ENCODE assay signal across 22 cellular contexts in the genomic region with DNA sequence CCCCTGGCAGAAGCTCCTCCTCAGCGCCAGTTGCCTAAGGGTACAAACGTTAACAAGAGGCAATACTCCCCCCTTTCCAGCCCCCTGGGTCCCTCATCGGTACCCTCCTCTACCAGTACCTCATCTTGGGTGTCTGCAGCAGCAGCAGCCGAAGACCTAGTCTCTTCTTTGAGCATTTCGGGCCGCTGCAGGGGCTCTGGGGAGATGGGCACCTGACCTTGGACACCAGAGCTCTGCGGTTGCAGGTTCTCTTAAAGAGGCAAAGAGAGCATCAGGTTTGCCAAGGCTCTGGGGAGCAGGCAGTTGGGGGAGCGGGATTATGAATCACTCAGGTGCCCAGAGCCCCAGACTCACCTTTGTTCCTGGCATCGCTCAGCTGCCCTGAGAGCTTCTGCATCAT. TPM values are rescaled to one million over a fixed set of nuclear protein-coding genes. Genes with fewer than 3 reads are reported as not detected.
DNase-seq lines count a peak whose midpoint lies in the region; ATAC-seq, FAIRE-seq and TF ChIP-seq lines count a peak whose summit lies in the region.
"Had no signal": no experiment of that assay in that cellular context is flagged by ENCODE, and none has a peak within 500 bp of the region (broad histone marks: within the 10 kb centered on the region; RNA-seq: fewer than 3 reads in every experiment).

No MANE protein-coding gene starts in this region.

- POLR2A ChIA-PET in CD4-positive, alpha-beta T cell (lab: Charles Lee): interaction anchor here (1.0 to 5.6 kb wide), 2 partner anchors 8 to 26 kb away, joined by 6 to 92 read pairs; a partner anchor contains a TSS

- TF ChIP-seq CTCF in CD4-positive, alpha-beta T cell (IDR thresholded peaks at IDR 0.05): no peak
- TF ChIP-seq CTCF in astrocyte (IDR thresholded peaks at IDR 0.05; ENCODE audit: insufficient read depth, low read depth, low read length): no peak
- no peak for TF ChIP-seq CTCF in osteoblast (IDR thresholded peaks at IDR 0.05; ENCODE audit: extremely low read depth, low read depth, low read length)
- no peak for TF ChIP-seq CTCF in GM13977 (IDR thresholded peaks at IDR 0.05; ENCODE audit: extremely low read depth, insufficient read depth, missing control alignments)

- peak overlapping the region in 3 of 11 experiments; percentile 95 to 99 (median 96); a peak in 3 of 22 replicates for H3K4me2 ChIP-seq in BLaER1 treated with 17β-estradiol and CSF1 and Interleukin-3, amounts not matched to agents 10 nM and 100 nM
- H3K4me2 ChIP-seq in astrocyte (ENCODE audit: low read length) (no peak overlapping the region), osteoblast (ENCODE audit: insufficient read depth, low read length) (no peak overlapping the region)
- H3K4me2 ChIP-seq: KMS-11 had no signal

- intact Hi-C loops in CD4-positive, alpha-beta T cell (cut with DNase I, micrococcal nuclease): loop anchor here in 1 of 2 experiments (5.0 kb wide), 1 partner anchor 78 kb away; a partner anchor contains a TSS

- H3K79me2 ChIP-seq in astrocyte (ENCODE audit: insufficient read depth, low read length) (peaks cover 12% of the 10 kb centered on the region), osteoblast (ENCODE audit: insufficient read depth, low read length) (peaks cover 18% of the 10 kb centered on the region)

- FAIRE-seq in astrocyte (lab: Jason Lieb, UNC): no peak

- no peak overlapping the region for H3K4me3 ChIP-seq in BLaER1 treated with 17β-estradiol and CSF1 and Interleukin-3, amounts not matched to agents 10 nM and 100 nM
- no peak overlapping the region for H3K4me3 ChIP-seq in astrocyte (ENCODE audit: insufficient read depth, low read depth, low read length)
- no peak overlapping the region for H3K4me3 ChIP-seq in osteoblast (ENCODE audit: insufficient read depth, low read length)
- H3K4me3 ChIP-seq: GM23248 had no signal

- peaks cover 19 to 54% (median 32%) of the 10 kb centered on the region in 11 experiments for H3K36me3 ChIP-seq in BLaER1 treated with 17β-estradiol and CSF1 and Interleukin-3, amounts not matched to agents 10 nM and 100 nM
- no peaks in the 10 kb centered on the region for H3K36me3 ChIP-seq in astrocyte (ENCODE audit: insufficient read depth, low read length)
- peaks cover 10% of the 10 kb centered on the region for H3K36me3 ChIP-seq in osteoblast (ENCODE audit: insufficient read depth, low read length)

- no peak overlapping the region for H3K27ac ChIP-seq in BLaER1 treated with 17β-estradiol and CSF1 and Interleukin-3, amounts not matched to agents 10 nM and 100 nM
- no peak overlapping the region for H3K27ac ChIP-seq in CD4-positive, alpha-beta T cell (ENCODE audit: low read depth, low read length)
- no peak overlapping the region for H3K27ac ChIP-seq in astrocyte (ENCODE audit: low read depth, low read length)
- no peak overlapping the region for H3K27ac ChIP-seq in osteoblast (ENCODE audit: low read depth, low read length)
- H3K27ac ChIP-seq: GM23248, KMS-11 had no signal

- no peak for ATAC-seq in CD4-positive, alpha-beta T cell (ENCODE audit: poor library complexity)
- ATAC-seq in HG02973 (IDR thresholded peaks at IDR 0.05; ENCODE audit: unreplicated experiment): no peak

- peaks cover 30 to 46% (median 34%) of the 10 kb centered on the region in 10 experiments for H3K4me1 ChIP-seq in BLaER1 treated with 17β-estradiol and CSF1 and Interleukin-3, amounts not matched to agents 10 nM and 100 nM
- H3K4me1 ChIP-seq in astrocyte (ENCODE audit: insufficient read depth, low read length) (peaks cover 26% of the 10 kb centered on the region), osteoblast (ENCODE audit: insufficient read depth, low read length) (peaks cover 29% of the 10 kb centered on the region)

- in situ Hi-C loops in GM13977 (cut with MboI; ENCODE audit: low pct_unique_long_range_greater_than_20kb, low sequenced_read_pairs, unreplicated experiment): no loop called here

- H3K27me3 ChIP-seq in BLaER1 treated with 17β-estradiol and CSF1 and Interleukin-3, amounts not matched to agents 10 nM and 100 nM: peaks cover 4 to 7% (median 6%) of the 10 kb centered on the region in 11 experiments
- H3K27me3 ChIP-seq in CD4-positive, alpha-beta T cell (ENCODE audit: control insufficient read depth, insufficient read depth, low read length): no peaks in the 10 kb centered on the region
- H3K27me3 ChIP-seq in astrocyte (ENCODE audit: insufficient read depth, low read length) (no peaks in the 10 kb centered on the region), osteoblast (ENCODE audit: insufficient read depth, low read length) (peaks cover 2% of the 10 kb centered on the region)
- H3K27me3 ChIP-seq: BE2C had no signal

- CTCF ChIA-PET in CD4-positive, alpha-beta T cell (lab: Charles Lee): no interaction called here

- peaks cover 4% of the 10 kb centered on the region for H3K27me3 Mint-ChIP-seq in CD4-positive, alpha-beta T cell
- peaks cover under 1% of the 10 kb centered on the region for H3K27me3 Mint-ChIP-seq in astrocyte (ENCODE audit: low read depth, unreplicated experiment)

- peak overlapping the region; percentile 69 for H3K4me3 Mint-ChIP-seq in CD4-positive, alpha-beta T cell
- no peak overlapping the region for H3K4me3 Mint-ChIP-seq in astrocyte (ENCODE audit: unreplicated experiment)

- H4K20me1 ChIP-seq in BLaER1 treated with 17β-estradiol and CSF1 and Interleukin-3, amounts not matched to agents 10 nM and 100 nM: peaks cover 9 to 52% (median 38%) of the 10 kb centered on the region in 11 experiments; a peak in 17 of 22 replicates
- H4K20me1 ChIP-seq in astrocyte (ENCODE audit: insufficient read depth, low read length): peaks cover 28% of the 10 kb centered on the region
- peaks cover 12% of the 10 kb centered on the region for H4K20me1 ChIP-seq in osteoblast (ENCODE audit: insufficient read depth, low read length)

- peaks cover 33% of the 10 kb centered on the region for H3K36me3 Mint-ChIP-seq in CD4-positive, alpha-beta T cell (ENCODE audit: low read depth)
- H3K36me3 Mint-ChIP-seq in astrocyte (ENCODE audit: low read depth, unreplicated experiment): peaks cover 15% of the 10 kb centered on the region

- no peak overlapping the region for H3K27ac Mint-ChIP-seq in CD4-positive, alpha-beta T cell
- H3K27ac Mint-ChIP-seq in astrocyte (ENCODE audit: unreplicated experiment): peak overlapping the region; percentile 12

- H2AFZ ChIP-seq in astrocyte (ENCODE audit: low read depth, low read length) (no peak overlapping the region), osteoblast (ENCODE audit: low read length) (no peak overlapping the region)
- H2AFZ ChIP-seq: GM23248 had no signal

- peaks cover 36% of the 10 kb centered on the region for H3K4me1 Mint-ChIP-seq in CD4-positive, alpha-beta T cell (ENCODE audit: low read depth)
- H3K4me1 Mint-ChIP-seq in astrocyte (ENCODE audit: low read depth, unreplicated experiment): peaks cover 5% of the 10 kb centered on the region

- H3K9ac ChIP-seq in BLaER1 treated with 17β-estradiol and CSF1 and Interleukin-3, amounts not matched to agents 10 nM and 100 nM: peak overlapping the region in 6 of 11 experiments; percentile 11 to 90 (median 47); a peak in 5 of 22 replicates
- H3K9ac ChIP-seq in astrocyte (ENCODE audit: low read length): no peak overlapping the region
- H3K9ac ChIP-seq: GM23248, KMS-11 had no signal

- no peaks in the 10 kb centered on the region for H3K9me3 ChIP-seq in BLaER1 treated with 17β-estradiol and CSF1 and Interleukin-3, amounts not matched to agents 10 nM and 100 nM (replicated peaks in 1 of 11)
- no peaks in the 10 kb centered on the region for H3K9me3 ChIP-seq in CD4-positive, alpha-beta T cell (ENCODE audit: control insufficient read depth, low read length)
- H3K9me3 ChIP-seq in astrocyte (ENCODE audit: insufficient read depth, low read depth, low read length): no peaks in the 10 kb centered on the region
- H3K9me3 ChIP-seq in osteoblast (ENCODE audit: low read depth, low read length): no peaks in the 10 kb centered on the region
- H3K9me3 ChIP-seq: BE2C had no signal

- H3K9me3 Mint-ChIP-seq in CD4-positive, alpha-beta T cell: no peaks in the 10 kb centered on the region
- H3K9me3 Mint-ChIP-seq in astrocyte (ENCODE audit: unreplicated experiment): no peaks in the 10 kb centered on the region

- no peak for DNase-seq in CD4-positive, alpha-beta T cell
- no peak for DNase-seq in astrocyte (ENCODE audit: low read depth)
- peak; percentile 54 for DNase-seq in osteoblast (ENCODE audit: insufficient read length, low spot score, missing footprints)
- DNase-seq in pons (ENCODE audit: low spot score): no peak
- DNase-seq in GM13977 (ENCODE audit: low spot score): no peak
- DNase-seq: ACHN, BE2C, COR-L47, DMS53, GM23248, MM.1S, NCI-H2029, NCI-H446, NCI-H526, RPMI8226, SHP77 had no signal

RNA-seq across cellular contexts. Expression of a gene that starts 3.5 kb away (rescaled TPM):
- total RNA-seq in CD4-positive, alpha-beta T cell: 10 to 100 TPM; 10.2 to 10.4 TPM
- total RNA-seq in astrocyte (8.6 and 11.0 TPM in 2 replicates), osteoblast (5.9 and 9.4 TPM in 2 replicates)

RNA-seq across cellular contexts. Expression of a gene that starts 5.6 kb away (rescaled TPM):
- total RNA-seq in CD4-positive, alpha-beta T cell: 10 to 100 TPM; 16.7 to 17.8 TPM
- total RNA-seq in astrocyte: 8.8 and 11.7 TPM in 2 replicates
- 0.29 and 0.72 TPM in 2 replicates for total RNA-seq in osteoblast

RNA-seq across cellular contexts. Expression of a gene that starts 8.2 kb away (rescaled TPM):
- total RNA-seq in CD4-positive, alpha-beta T cell: 10 to 100 TPM; 25.5 to 25.6 TPM
- total RNA-seq in astrocyte: 46.9 and 49.1 TPM in 2 replicates
- 46.7 and 46.9 TPM in 2 replicates for total RNA-seq in osteoblast

RNA-seq across cellular contexts. Expression of a gene that starts 27.2 kb away (rescaled TPM):
- under 1 TPM; 0.16 to 0.28 TPM for total RNA-seq in CD4-positive, alpha-beta T cell
- total RNA-seq in astrocyte: 0.19 and 0.20 TPM in 2 replicates
- not detected in 2 replicates for total RNA-seq in osteoblast
- total RNA-seq: Daoy, G401, GM23248, SK-MEL-5 had no signal

RNA-seq across cellular contexts. Expression of a gene that starts 28.6 kb away (rescaled TPM):
- total RNA-seq in CD4-positive, alpha-beta T cell: 100 to 1,000 TPM; 240 to 256 TPM
- total RNA-seq in astrocyte: 35.7 and 39.9 TPM in 2 replicates
- 17.7 and 20.3 TPM in 2 replicates for total RNA-seq in osteoblast
